In genomic region chr17:72422505-72423285, GRCh38 we compare ENCODE assay signal across 1 cellular context.
TF ChIP-seq lines count a peak whose summit lies in the region.

No MANE protein-coding gene starts in this region.

TF ChIP-seq in GM12878, 131 proteins besides CTCF, POLR2A, EP300 and RAD21 (continued from another document and continues in another):
- TF ChIP-seq BCLAF1 (IDR thresholded peaks at IDR 0.05) (no peak), BCL3 (IDR thresholded peaks at IDR 0.05; ENCODE audit: borderline replicate concordance, insufficient read depth, low read depth, low read length, poor library complexity, severe bottlenecking) (peak; percentile 70), ZBTB33 (IDR thresholded peaks at IDR 0.05) (no peak), ZNF217 (IDR thresholded peaks at IDR 0.05) (no peak), HDAC2 (IDR thresholded peaks at IDR 0.05) (no peak; the same call in 1 of the 2 replicates), E2F4 (IDR thresholded peaks at IDR 0.05; ENCODE audit: low read depth, low read length) (no peak), ATF7 (IDR thresholded peaks at IDR 0.05; ENCODE audit: low read depth) (peak; percentile 88), WRNIP1 (IDR thresholded peaks at IDR 0.05; ENCODE audit: borderline replicate concordance, low read depth, low read length) (peak; percentile 85), FOS (IDR thresholded peaks at IDR 0.05; ENCODE audit: borderline replicate concordance, extremely low read depth, insufficient read length) (no peak), ZNF622 (IDR thresholded peaks at IDR 0.05) (no peak), E4F1 (IDR thresholded peaks at IDR 0.05; ENCODE audit: borderline replicate concordance, partially characterized antibody) (no peak), ZZZ3 (IDR thresholded peaks at IDR 0.05; ENCODE audit: control insufficient read depth, insufficient read length, low read depth) (no peak), YY1 (IDR thresholded peaks at IDR 0.05; ENCODE audit: low read depth, low read length) (peak; percentile 68; the same call in 1 of the 2 replicates), RAD51 (IDR thresholded peaks at IDR 0.05) (0 out of 2 replicates have a peak, but pooled peaks have one; percentile 6), MAX (IDR thresholded peaks at IDR 0.05; ENCODE audit: low read depth, low read length) (no peak; the same call in 1 of the 2 replicates), MLLT1 (IDR thresholded peaks at IDR 0.05) (0 out of 2 replicates have a peak, but pooled peaks have one; percentile 97), DPF2 (IDR thresholded peaks at IDR 0.05) (peak; percentile 93), FOXM1 (IDR thresholded peaks at IDR 0.05; ENCODE audit: low read depth, low read length) (no peak; the same call in 1 of the 2 replicates), KDM1A (IDR thresholded peaks at IDR 0.05; ENCODE audit: borderline replicate concordance) (no peak), SMAD5 (IDR thresholded peaks at IDR 0.05; ENCODE audit: low read depth) (no peak; the same call in 1 of the 2 replicates), ESRRA (IDR thresholded peaks at IDR 0.05; ENCODE audit: low read length) (peak; percentile 89; the same call in 1 of the 2 replicates), TARDBP (IDR thresholded peaks at IDR 0.05; ENCODE audit: borderline replicate concordance) (0 out of 2 replicates have a peak, but pooled peaks have one; percentile 4), MXI1 (IDR thresholded peaks at IDR 0.05; ENCODE audit: low read depth, low read length) (peak; percentile 60), MEF2A (IDR thresholded peaks at IDR 0.05; ENCODE audit: insufficient read depth, low read depth, low read length) (peak; percentile 21; the same call in 1 of the 2 replicates), ZNF274 (IDR thresholded peaks at IDR 0.05; ENCODE audit: insufficient read depth, insufficient read length) (no peak), YBX1 (IDR thresholded peaks at IDR 0.05) (no peak), EED (IDR thresholded peaks at IDR 0.05; ENCODE audit: low read depth) (peak; percentile 92), POU2F2 (IDR thresholded peaks at IDR 0.05; ENCODE audit: borderline replicate concordance, low read depth, low read length) (no peak; the same call in 1 of the 3 replicates), BCL11A (IDR thresholded peaks at IDR 0.05; ENCODE audit: low read depth, low read length) (0 out of 2 replicates have a peak, but pooled peaks have one; percentile 5), CHD1 (IDR thresholded peaks at IDR 0.05; ENCODE audit: low read depth, low read length) (peak; percentile 34; the same call in 1 of the 2 replicates), CHD4 (IDR thresholded peaks at IDR 0.05) (no peak), ZBTB11 (CRISPR knock-in tag; IDR thresholded peaks at IDR 0.05) (no peak), NKRF (conservative IDR thresholded peaks at IDR 0.05) (no peak), HDGF (IDR thresholded peaks at IDR 0.05) (no peak), STAT1 (conservative IDR thresholded peaks at IDR 0.05) (peak; percentile 78; the same call in 1 of the 2 replicates), EZH2 (IDR thresholded peaks at IDR 0.05; ENCODE audit: borderline replicate concordance, control insufficient read depth, low read depth, low read length) (no peak), HDAC6 (IDR thresholded peaks at IDR 0.05; ENCODE audit: unreplicated experiment) (no peak), IRF5 (IDR thresholded peaks at IDR 0.05; ENCODE audit: borderline replicate concordance) (no peak), SUPT20H (IDR thresholded peaks at IDR 0.05; ENCODE audit: borderline replicate concordance, control insufficient read depth, low read depth, low read length) (no peak)
